ENCODE assay signal across 29 cellular contexts in the genomic region with DNA sequence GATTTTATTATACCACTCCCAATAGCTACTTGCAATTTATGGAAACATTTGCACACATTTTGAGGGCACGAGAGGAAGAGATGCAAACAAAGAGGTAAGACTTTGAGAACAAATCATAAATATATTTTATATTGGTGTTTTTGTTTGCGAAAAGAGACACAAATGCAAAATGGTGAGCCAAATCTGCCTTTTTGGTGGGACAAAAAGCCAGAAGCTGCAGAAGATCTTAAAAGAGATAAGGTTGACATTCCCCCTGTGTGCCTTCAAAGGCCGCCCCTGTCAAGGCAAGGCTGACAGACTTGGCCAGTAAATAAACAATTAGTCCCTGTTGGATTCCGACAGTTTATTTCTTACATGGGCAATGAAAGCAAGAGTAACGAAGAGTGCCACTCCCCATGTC.
DNase-seq lines count a peak whose midpoint lies in the region; ATAC-seq lines count a peak whose summit lies in the region.
"Had no signal": no experiment of that assay in that cellular context is flagged by ENCODE, and none has a peak within 500 bp of the region (broad histone marks: within the 10 kb centered on the region; RNA-seq: fewer than 3 reads in every experiment).

No MANE protein-coding gene starts in this region.

- H3K27me3 ChIP-seq in mesendoderm (ENCODE audit: insufficient read depth, low read length, poor library complexity), result no peaks in the 10 kb centered on the region
- H3K27me3 ChIP-seq: BLaER1; BLaER1 treated with 17β-estradiol and CSF1 and Interleukin-3, amounts not matched to agents 10 nM and 100 nM had no signal

- DNase-seq in ELF-1 (ENCODE audit: low read depth, low spot score) (peak; percentile 47), mesendoderm (peak; percentile 39), NCI-H2081 (lab: John Stamatoyannopoulos, UW) (no peak)
- DNase-seq: 8988T; ACHN; AML-193; BE2C; C1 segment of cervical spinal cord; Caco-2; Calu3; CD4-positive, alpha-beta memory T cell; CD4-positive, alpha-beta T cell; CD4-positive, CD25-positive, alpha-beta regulatory T cell; CD8-positive, alpha-beta memory T cell; CD8-positive, alpha-beta T cell; COR-L47; DMS 273 treated with DMSO at 0.1 percent for 48 hours; DMS153; DMS53; DMS79; DMS79 treated with DMSO at 0.1 percent for 48 hours; DND-41; EL had no signal

- H2AK5ac ChIP-seq in mesendoderm (ENCODE audit: low read length), result no peak overlapping the region

- no peak overlapping the region for H3K9ac ChIP-seq in mesendoderm (ENCODE audit: low read length)
- H3K9ac ChIP-seq: BLaER1; BLaER1 treated with 17β-estradiol and CSF1 and Interleukin-3, amounts not matched to agents 10 nM and 100 nM had no signal

- no peak overlapping the region for H3K18ac ChIP-seq in mesendoderm (ENCODE audit: low read length)

- no peak overlapping the region for H3K27ac ChIP-seq in mesendoderm (ENCODE audit: low read depth, low read length)
- H3K27ac ChIP-seq: 22Rv1; A549; BLaER1; BLaER1 treated with 17β-estradiol and CSF1 and Interleukin-3, amounts not matched to agents 10 nM and 100 nM; C4-2B had no signal

- no peak overlapping the region for H3K4me3 ChIP-seq in mesendoderm (ENCODE audit: low read length)
- H3K4me3 ChIP-seq: A549; BLaER1; BLaER1 treated with 17β-estradiol and CSF1 and Interleukin-3, amounts not matched to agents 10 nM and 100 nM had no signal

- H4K8ac ChIP-seq in mesendoderm (ENCODE audit: low read depth, low read length), result no peak overlapping the region

- ATAC-seq in HG02610 (IDR thresholded peaks at IDR 0.05; ENCODE audit: unreplicated experiment), result no peak
- ATAC-seq: A549; CD8-positive, alpha-beta T cell had no signal

- no peaks in the 10 kb centered on the region for H3K79me2 ChIP-seq in mesendoderm (ENCODE audit: control insufficient read depth, insufficient read depth, low read length)

- no peak overlapping the region for H3K56ac ChIP-seq in mesendoderm (ENCODE audit: low read length)

- H3K4ac ChIP-seq in mesendoderm (ENCODE audit: low read depth, low read length), result no peak overlapping the region

- H3K4me2 ChIP-seq in mesendoderm (ENCODE audit: low read length), result no peak overlapping the region
- H3K4me2 ChIP-seq: A549; BLaER1; BLaER1 treated with 17β-estradiol and CSF1 and Interleukin-3, amounts not matched to agents 10 nM and 100 nM had no signal

- no peaks in the 10 kb centered on the region for H3K4me1 ChIP-seq in mesendoderm (ENCODE audit: control insufficient read depth, low read depth, low read length)
- H3K4me1 ChIP-seq: A549; BE2C; BLaER1; BLaER1 treated with 17β-estradiol and CSF1 and Interleukin-3, amounts not matched to agents 10 nM and 100 nM; Caco-2 had no signal

- no peak overlapping the region for H2BK5ac ChIP-seq in mesendoderm (ENCODE audit: low read length)

- no CpG with 5 or more reads among the region's 5 CpGs for WGBS in mesendoderm (ENCODE audit: extremely low coverage, insufficient coverage, low lambda C conversion rate)

- H3K79me1 ChIP-seq in mesendoderm (ENCODE audit: low read length), result no peaks in the 10 kb centered on the region

- H2BK15ac ChIP-seq in mesendoderm (replicated peaks; ENCODE audit: low read depth), result no peak overlapping the region

- H4K5ac ChIP-seq in mesendoderm (ENCODE audit: low read length), result no peak overlapping the region

- H3K23ac ChIP-seq in mesendoderm (ENCODE audit: low read length), result no peak overlapping the region

- no peak overlapping the region for H2BK120ac ChIP-seq in mesendoderm (ENCODE audit: low read depth, low read length)

- H3K36me3 ChIP-seq in mesendoderm (ENCODE audit: control insufficient read depth, insufficient read depth, low read length), result no peaks in the 10 kb centered on the region
- H3K36me3 ChIP-seq: BE2C; BLaER1; BLaER1 treated with 17β-estradiol and CSF1 and Interleukin-3, amounts not matched to agents 10 nM and 100 nM had no signal

Comparison
In these comparisons a context has a peak if more than half of its experiments do, and no peak if none do; other contexts are left out.
1. DNase-seq: peak in ELF-1 (single experiment) and mesendoderm (single experiment); none in NCI-H2081 (0 of 2).